In genomic region chr1:66468712-66469111, GRCh38 we compare ENCODE assay signal across 19 cellular contexts.
"Had no signal": no experiment of that assay in that cellular context is flagged by ENCODE, and none has a peak within 500 bp of the region (broad histone marks: within the 10 kb centered on the region; RNA-seq: fewer than 3 reads in every experiment).

No MANE protein-coding gene starts in this region.

- H3K4me1 ChIP-seq: left ventricle myocardium inferior, psoas muscle, right lobe of liver, transverse colon had no signal

- H3K9me3 ChIP-seq: psoas muscle, right lobe of liver, thoracic aorta, transverse colon had no signal

- H3K27me3 ChIP-seq: transverse colon had no signal

- H3K36me3 ChIP-seq: left ventricle myocardium inferior, right lobe of liver, thoracic aorta, transverse colon had no signal

- H3K27ac ChIP-seq: coronary artery, dorsolateral prefrontal cortex, left ventricle myocardium inferior, psoas muscle, right lobe of liver, thoracic aorta, transverse colon had no signal

- DNase-seq: dorsolateral prefrontal cortex; effector CD8-positive, alpha-beta T cell; immature natural killer cell; left ventricle myocardium inferior; mesendoderm; naive B cell; occipital lobe; psoas muscle; retina; right lobe of liver; stimulated activated CD4-positive, alpha-beta T cell treated with anti-CD3 and anti-CD28 coated beads, Interleukin-2, amount 100 ng/mL, for 24 hours; stimulated activated CD4-positive, alpha-beta T cell treated with anti-CD3 and anti-CD28 coated beads, Interleukin-4, amount 100 ng/mL, for 4 hours; stimulated activated naive B cell treated with anti-CD40 and anti-IgM and Interleukin-4, amounts not matched to agents 10 μg/mL and 1 μg/mL and 100 μg/mL, for 72 hours; stimulated activated naive CD8-positive, alpha-beta T cell treated with anti-CD3 and anti-CD28 coated beads, Interleukin-15, amount 100 ng/mL, for 72 hours; substantia nigra; transverse colon had no signal

- ATAC-seq: psoas muscle; right lobe of liver; stimulated activated naive B cell treated with anti-CD40 and anti-IgM and Interleukin-4, amounts not matched to agents 10 μg/mL and 1 μg/mL and 100 μg/mL, for 72 hours; stimulated activated naive CD8-positive, alpha-beta T cell treated with anti-CD3 and anti-CD28 coated beads, Interleukin-15, amount 100 ng/mL, for 72 hours had no signal

- H3K4me3 ChIP-seq: coronary artery, dorsolateral prefrontal cortex, left ventricle myocardium inferior, lung, psoas muscle, right lobe of liver, thoracic aorta, transverse colon had no signal
